ENCODE assay signal across 8 cellular contexts in the genomic region with DNA sequence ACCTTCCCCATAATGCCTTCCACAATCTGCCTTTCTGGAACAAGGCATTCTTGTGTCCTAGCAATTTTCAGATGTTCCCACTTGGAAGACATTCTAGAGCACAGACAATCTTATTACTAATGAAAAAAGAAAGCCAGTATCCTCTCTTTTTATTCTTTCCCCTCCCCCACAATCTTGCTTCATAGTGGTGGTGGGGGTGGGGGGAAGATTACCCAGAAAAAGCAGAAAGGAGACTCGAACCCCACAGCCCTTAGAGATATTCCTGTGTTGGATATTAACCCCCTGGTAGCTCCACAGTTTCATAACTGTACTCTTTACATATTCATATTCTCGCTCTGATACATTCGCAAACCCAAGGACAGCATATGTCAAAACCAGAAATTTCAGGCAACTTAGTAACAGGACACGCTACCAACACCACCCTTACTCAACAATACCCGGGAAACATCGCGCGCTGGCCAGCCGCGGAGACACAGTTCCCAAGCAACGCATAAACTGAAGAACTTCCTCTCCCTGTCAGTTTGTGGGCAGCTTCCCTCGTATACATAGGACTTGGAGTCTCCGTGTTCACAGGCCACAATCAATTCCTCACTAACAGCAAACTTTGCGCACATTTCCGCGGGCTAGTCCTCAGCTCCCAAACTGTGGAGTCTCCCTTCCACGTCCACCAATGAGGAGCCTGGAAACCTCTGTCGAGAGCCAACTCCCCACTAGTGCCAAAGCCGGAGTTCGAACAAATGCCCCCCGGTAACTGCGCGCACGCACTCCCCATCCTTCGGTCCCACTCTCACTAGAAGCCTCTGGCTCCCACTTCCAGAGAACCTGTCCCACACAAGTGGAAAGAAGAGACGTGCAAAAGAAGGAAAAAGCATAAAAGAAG. TPM values are rescaled to one million over a fixed set of nuclear protein-coding genes. Genes with fewer than 3 reads are reported as not detected.
DNase-seq lines count a peak whose midpoint lies in the region; ATAC-seq and TF ChIP-seq lines count a peak whose summit lies in the region.

No MANE protein-coding gene starts in this region.

- CTCF ChIA-PET in Caco-2 (lab: Charles Lee), result no interaction called here

- H4K5ac ChIP-seq in H9 (ENCODE audit: insufficient read length, low read depth, low read length), result no peak overlapping the region

- H2BK5ac ChIP-seq in H9 (ENCODE audit: insufficient read length, low read length), result no peak overlapping the region

- no peaks in the 10 kb centered on the region for H3K9me3 ChIP-seq in Caco-2
- no peaks in the 10 kb centered on the region for H3K9me3 ChIP-seq in H9 (ENCODE audit: control insufficient read depth, low read depth, low read length)
- H3K9me3 ChIP-seq in cardiac muscle cell (ENCODE audit: low read depth), result no peaks in the 10 kb centered on the region
- no peaks in the 10 kb centered on the region for H3K9me3 ChIP-seq in osteoblast (ENCODE audit: low read depth, low read length)

- no peak overlapping the region for H2BK20ac ChIP-seq in H9 (ENCODE audit: low read depth, low read length, poor library complexity, severe bottlenecking)

- H4K8ac ChIP-seq in H9 (replicated peaks; ENCODE audit: insufficient read length, low read depth, low read length), result no peak overlapping the region

- H2BK120ac ChIP-seq in H9 (ENCODE audit: low read depth, low read length, poor library complexity, severe bottlenecking), result no peak overlapping the region

- H3K27ac ChIP-seq in H9 (ENCODE audit: insufficient read length, low read depth, low read length), result no peak overlapping the region
- H3K27ac ChIP-seq in cardiac muscle cell, result no peak overlapping the region
- peak overlapping the region; percentile 98 for H3K27ac ChIP-seq in osteoblast (ENCODE audit: low read depth, low read length)

- peak overlapping the region; percentile 98 for H3K4me2 ChIP-seq in H9 (ENCODE audit: insufficient read depth, insufficient read length, low read length)
- H3K4me2 ChIP-seq in osteoblast (ENCODE audit: insufficient read depth, low read length), result peak overlapping the region; percentile 100

- no peak overlapping the region for H3K9ac ChIP-seq in H9 (ENCODE audit: extremely low read depth, insufficient read length, low read length)

- no peak overlapping the region for H4K91ac ChIP-seq in H9 (ENCODE audit: insufficient read length, low read depth, low read length)

- H3K4ac ChIP-seq in H9 (ENCODE audit: low read depth, low read length), result no peak overlapping the region

- H3K23me2 ChIP-seq in H9 (ENCODE audit: insufficient read length, low read depth, low read length, poor library complexity, severe bottlenecking), result peaks cover 45% of the 10 kb centered on the region

- intact Hi-C loops in Caco-2 (cut with micrococcal nuclease; ENCODE audit: unreplicated experiment), result loop anchor here (2.0 to 10.0 kb wide), 9 partner anchors 21 to 955 kb away; no protein-coding TSS in a partner anchor

- H4K20me1 ChIP-seq in H9 (ENCODE audit: control insufficient read depth, insufficient read depth, insufficient read length) (no peaks in the 10 kb centered on the region), osteoblast (ENCODE audit: insufficient read depth, low read length) (no peaks in the 10 kb centered on the region)

- H3K4me3 ChIP-seq in Caco-2 (ENCODE audit: low read depth, low read length), result peak overlapping the region; percentile 61
- H3K4me3 ChIP-seq in cardiac muscle cell, result peak overlapping the region; percentile 74
- peak overlapping the region; percentile 76 for H3K4me3 ChIP-seq in osteoblast (ENCODE audit: insufficient read depth, low read length)

- no peaks in the 10 kb centered on the region for H3K9me3 Mint-ChIP-seq in Caco-2 (ENCODE audit: unreplicated experiment)
- H3K9me3 Mint-ChIP-seq in H9, result no peaks in the 10 kb centered on the region; a peak in 2 of 5 replicates
- H3K9me3 Mint-ChIP-seq in activated naive CD8-positive, alpha-beta T cell treated with anti-CD3 and anti-CD28 coated beads, Interleukin-2, amount 50 U/mL, for 24 hours, result no peaks in the 10 kb centered on the region

- POLR2A ChIA-PET in Caco-2 (lab: Charles Lee), result no interaction called here

- H2BK12ac ChIP-seq in H9 (ENCODE audit: insufficient read length, low read depth, low read length), result no peak overlapping the region

- no peak overlapping the region for H2BK15ac ChIP-seq in H9 (ENCODE audit: low read depth, low read length)

- H3K4me1 Mint-ChIP-seq in Caco-2 (ENCODE audit: low read depth, unreplicated experiment) (peaks cover 8% of the 10 kb centered on the region), H9 (peaks cover 21 to 40% of the 10 kb centered on the region in 2 experiments)
- peaks cover 63% of the 10 kb centered on the region for H3K4me1 Mint-ChIP-seq in activated naive CD8-positive, alpha-beta T cell treated with anti-CD3 and anti-CD28 coated beads, Interleukin-2, amount 50 U/mL, for 24 hours

- H3K56ac ChIP-seq in H9 (ENCODE audit: insufficient read length, low read depth, low read length), result no peak overlapping the region

- no CpG with 5 or more reads among the region's 26 CpGs for WGBS in H9 (ENCODE audit: extremely low coverage, insufficient read length, low lambda C conversion rate)

- no peak for ATAC-seq in activated naive CD8-positive, alpha-beta T cell treated with anti-CD3 and anti-CD28 coated beads, Interleukin-2, amount 50 U/mL, for 24 hours
- no peak for ATAC-seq in HG03439 (IDR thresholded peaks at IDR 0.05; ENCODE audit: unreplicated experiment)

- no peak overlapping the region for H3K18ac ChIP-seq in H9 (ENCODE audit: insufficient read length, low read depth, low read length)

- TSS peak; percentile 57 for BruUV-seq in Caco-2 (replicated peaks; lab: Mats Ljungman, UMichigan)

- DNase-seq in Caco-2 (peak; percentile 43 to 45), H9 (peak; percentile 42), NOMO-1 (lab: John Stamatoyannopoulos, UW; ENCODE audit: unreplicated experiment in 2 of 2) (peak; percentile 78 to 92), cardiac muscle cell (ENCODE audit: low read depth in 1 of 2, low spot score in 1 of 2) (peak; percentile 24 to 88), osteoblast (ENCODE audit: insufficient read length, low spot score, missing footprints) (peak; percentile 96), NCI-H446 treated with DMSO at 0.1 percent for 48 hours (lab: John Stamatoyannopoulos, UW) (no peak)
- DNase-seq in activated naive CD8-positive, alpha-beta T cell treated with anti-CD3 and anti-CD28 coated beads, Interleukin-2, amount 50 U/mL, for 24 hours, result peak; percentile 52

- no peaks in the 10 kb centered on the region for H3K79me2 ChIP-seq in H9 (ENCODE audit: insufficient read depth, low read length)
- H3K79me2 ChIP-seq in osteoblast (ENCODE audit: insufficient read depth, low read length), result no peaks in the 10 kb centered on the region

- H3K4me3 Mint-ChIP-seq in Caco-2 (ENCODE audit: unreplicated experiment) (peak overlapping the region; percentile 94), H9 (peak overlapping the region; percentile 87 to 93)
- H3K4me3 Mint-ChIP-seq in activated naive CD8-positive, alpha-beta T cell treated with anti-CD3 and anti-CD28 coated beads, Interleukin-2, amount 50 U/mL, for 24 hours, result peak overlapping the region; percentile 91

- no peak overlapping the region for H3K23ac ChIP-seq in H9 (ENCODE audit: insufficient read length, low read depth, low read length)

- peak overlapping the region; percentile 97 for H3K27ac Mint-ChIP-seq in Caco-2 (ENCODE audit: unreplicated experiment)
- H3K27ac Mint-ChIP-seq in H9, result peak overlapping the region in 1 of 3 experiments; percentile 97; a peak in 2 of 7 replicates
- H3K27ac Mint-ChIP-seq in activated naive CD8-positive, alpha-beta T cell treated with anti-CD3 and anti-CD28 coated beads, Interleukin-2, amount 50 U/mL, for 24 hours, result peak overlapping the region; percentile 99

- no peaks in the 10 kb centered on the region for H3K36me3 ChIP-seq in Caco-2 (ENCODE audit: control insufficient read depth, insufficient read depth, low read length)
- no peaks in the 10 kb centered on the region for H3K36me3 ChIP-seq in cardiac muscle cell
- H3K36me3 ChIP-seq in osteoblast (ENCODE audit: insufficient read depth, low read length), result peaks cover 5% of the 10 kb centered on the region

- H3K27me3 Mint-ChIP-seq in Caco-2 (ENCODE audit: insufficient read depth, unreplicated experiment) (peaks cover 3% of the 10 kb centered on the region), H9 (ENCODE audit: low read depth) (peaks cover 48% of the 10 kb centered on the region)
- H3K27me3 Mint-ChIP-seq in activated naive CD8-positive, alpha-beta T cell treated with anti-CD3 and anti-CD28 coated beads, Interleukin-2, amount 50 U/mL, for 24 hours, result peaks cover 12% of the 10 kb centered on the region

- H3K36me3 Mint-ChIP-seq in Caco-2 (ENCODE audit: insufficient read depth, unreplicated experiment) (peaks cover 37% of the 10 kb centered on the region), H9 (ENCODE audit: insufficient read depth in 1 of 3, low read depth in 3 of 3) (peaks cover 0 to 5% (median 2%) of the 10 kb centered on the region in 3 experiments; a peak in 3 of 7 replicates)
- H3K36me3 Mint-ChIP-seq in activated naive CD8-positive, alpha-beta T cell treated with anti-CD3 and anti-CD28 coated beads, Interleukin-2, amount 50 U/mL, for 24 hours (ENCODE audit: low read depth), result peaks cover 58% of the 10 kb centered on the region

- H2AFZ ChIP-seq in H9 (ENCODE audit: low read length) (peak overlapping the region; percentile 12), osteoblast (ENCODE audit: low read length) (peak overlapping the region; percentile 71)

- H3K27me3 ChIP-seq in Caco-2 (replicated peaks; ENCODE audit: control insufficient read depth, insufficient read depth, low read length) (no peaks in the 10 kb centered on the region), H9 (ENCODE audit: insufficient read depth, low read length) (peaks cover 49% of the 10 kb centered on the region), cardiac muscle cell (peaks cover 60% of the 10 kb centered on the region), osteoblast (ENCODE audit: insufficient read depth, low read length) (no peaks in the 10 kb centered on the region)

- H3K79me1 ChIP-seq in H9 (ENCODE audit: insufficient read depth, low read depth, low read length, poor library complexity, severe bottlenecking), result no peaks in the 10 kb centered on the region

- H3K4me1 ChIP-seq in Caco-2 (no peaks in the 10 kb centered on the region), H9 (ENCODE audit: insufficient read depth, low read length) (peaks cover 3% of the 10 kb centered on the region), cardiac muscle cell (ENCODE audit: low read depth) (no peaks in the 10 kb centered on the region), osteoblast (ENCODE audit: insufficient read depth, low read length) (peaks cover 8% of the 10 kb centered on the region)

- H3K14ac ChIP-seq in H9 (ENCODE audit: insufficient read depth, low read length), result no peak overlapping the region; the same call in 1 of the 2 replicates

- H2AK5ac ChIP-seq in H9 (ENCODE audit: insufficient read length, low read length), result no peak overlapping the region

- TF ChIP-seq CTCF in Caco-2 (IDR thresholded peaks at IDR 0.05; ENCODE audit: insufficient read depth in 1 of 2, low read depth in 1 of 2, low read length in 1 of 2, severe bottlenecking in 1 of 2, unreplicated experiment in 1 of 2) (no peak), H9 (conservative IDR thresholded peaks at IDR 0.05) (no peak), cardiac muscle cell (IDR thresholded peaks at IDR 0.05; ENCODE audit: low read depth, low read length) (no peak), osteoblast (IDR thresholded peaks at IDR 0.05; ENCODE audit: extremely low read depth, low read depth, low read length) (no peak)

- H3T11ph ChIP-seq in H9 (ENCODE audit: low read length), result no peak overlapping the region

RNA-seq across cellular contexts. Expression of a gene that starts 0.7 kb away (rescaled TPM):
- total RNA-seq in Caco-2 (2022) (0.91 and 0.97 TPM in 2 replicates), H9 (2021) (1.5 and 2.0 TPM in 2 replicates), cardiac muscle cell (0.04 and 0.36 TPM in 2 replicates), osteoblast (0.72 and 0.88 TPM in 2 replicates)
- polyA plus RNA-seq in cardiac muscle cell, result 0.17 and 0.35 TPM in 2 replicates
